In the genomic region with DNA sequence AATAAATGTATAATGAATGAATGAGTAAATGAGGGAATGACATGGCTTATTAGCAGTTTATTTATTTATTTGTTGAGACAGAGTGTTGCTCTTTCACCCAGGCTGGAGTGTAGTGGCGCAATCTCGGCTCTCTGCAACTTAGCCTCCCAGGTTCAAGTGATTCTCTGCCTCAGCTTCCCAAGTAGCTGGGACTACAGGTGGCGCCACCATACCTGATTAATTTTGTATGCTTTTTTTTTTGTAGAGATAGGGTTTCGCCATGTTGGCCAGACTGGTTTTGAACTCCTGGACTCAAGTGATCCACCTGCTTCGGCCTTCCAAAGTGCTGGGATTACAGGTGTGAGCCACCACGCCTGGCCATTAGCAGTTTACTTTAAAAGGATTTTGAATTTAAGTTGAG, we compare ENCODE assay signal across 19 cellular contexts.
"Had no signal": no experiment of that assay in that cellular context is flagged by ENCODE, and none has a peak within 500 bp of the region (broad histone marks: within the 10 kb centered on the region; RNA-seq: fewer than 3 reads in every experiment).

No MANE protein-coding gene starts in this region.

- H3K4me1 Mint-ChIP-seq: memory B cell had no signal

- ATAC-seq: activated naive CD4-positive, alpha-beta T cell treated with anti-CD3 and anti-CD28 coated beads, Interleukin-2, amount 50 U/mL, for 72 hours; activated T-cell treated with anti-CD3 and anti-CD28 coated beads, Interleukin-2, amount 50 U/mL, for 72 hours; gastroesophageal sphincter; heart right ventricle; left ventricle myocardium superior had no signal

- H3K27me3 ChIP-seq: adrenal gland, esophagus muscularis mucosa, gastroesophageal sphincter, heart right ventricle, spleen, thyroid gland had no signal

- H3K36me3 Mint-ChIP-seq: activated naive CD4-positive, alpha-beta T cell treated with anti-CD3 and anti-CD28 coated beads, Interleukin-2, amount 50 U/mL, for 72 hours; memory B cell had no signal

- H3K9me3 ChIP-seq: adrenal gland, esophagus muscularis mucosa, gastroesophageal sphincter, heart right ventricle, spleen, thyroid gland had no signal

- H3K4me3 ChIP-seq: adrenal gland, esophagus muscularis mucosa, gastroesophageal sphincter, heart right ventricle, spleen, thyroid gland had no signal

- H3K27ac ChIP-seq: adrenal gland, esophagus muscularis mucosa, gastroesophageal sphincter, heart right ventricle, spleen, thyroid gland had no signal

- H3K36me3 ChIP-seq: adrenal gland, esophagus muscularis mucosa, gastroesophageal sphincter, heart right ventricle, spleen, thyroid gland had no signal

- H3K27ac Mint-ChIP-seq: activated naive CD4-positive, alpha-beta T cell treated with anti-CD3 and anti-CD28 coated beads, Interleukin-2, amount 50 U/mL, for 72 hours; activated T-cell treated with anti-CD3 and anti-CD28 coated beads, Interleukin-2, amount 50 U/mL, for 72 hours; memory B cell had no signal

- H3K4me3 Mint-ChIP-seq: activated T-cell treated with anti-CD3 and anti-CD28 coated beads, Interleukin-2, amount 50 U/mL, for 72 hours; memory B cell had no signal

- DNase-seq: activated CD4-positive, alpha-beta T cell treated with anti-CD3 and anti-CD28 coated beads for 4 hours; activated CD8-positive, alpha-beta memory T cell treated with anti-CD3 and anti-CD28 coated beads for 24 hours; activated effector memory CD4-positive, alpha-beta T cell treated with anti-CD3 and anti-CD28 coated beads, Interleukin-2, amount 50 U/mL, for 16 hours; activated T-cell treated with anti-CD3 and anti-CD28 coated beads, Interleukin-2, amount 50 U/mL, for 72 hours; adrenal gland; cerebellar nuclear complex; cortex of kidney; effector CD4-positive, alpha-beta T cell; heart right ventricle; left ventricle myocardium superior; retina; spleen; stimulated activated naive CD4-positive, alpha-beta T cell; T-helper 2 cell; thyroid gland had no signal

- H3K9me3 Mint-ChIP-seq: activated naive CD4-positive, alpha-beta T cell treated with anti-CD3 and anti-CD28 coated beads, Interleukin-2, amount 50 U/mL, for 72 hours; activated T-cell treated with anti-CD3 and anti-CD28 coated beads, Interleukin-2, amount 50 U/mL, for 72 hours; memory B cell had no signal

- H3K4me1 ChIP-seq: spleen had no signal
